ENCODE assay signal across 1 cellular context in genomic region chr9:136358016-136358415, GRCh38.
TF ChIP-seq lines count a peak whose summit lies in the region.

No MANE protein-coding gene starts in this region.

TF ChIP-seq in HepG2, 621 proteins besides CTCF, POLR2A, EP300 and RAD21:
- TF ChIP-seq AGO2 (optimal IDR thresholded peaks at IDR 0.05; ENCODE audit: low read depth, low read length) (peak; percentile 29), RCOR2 (CRISPR knock-in tag; IDR thresholded peaks at IDR 0.05) (no peak)
